1 cellular context compared by ENCODE assay signal in the genomic region with DNA sequence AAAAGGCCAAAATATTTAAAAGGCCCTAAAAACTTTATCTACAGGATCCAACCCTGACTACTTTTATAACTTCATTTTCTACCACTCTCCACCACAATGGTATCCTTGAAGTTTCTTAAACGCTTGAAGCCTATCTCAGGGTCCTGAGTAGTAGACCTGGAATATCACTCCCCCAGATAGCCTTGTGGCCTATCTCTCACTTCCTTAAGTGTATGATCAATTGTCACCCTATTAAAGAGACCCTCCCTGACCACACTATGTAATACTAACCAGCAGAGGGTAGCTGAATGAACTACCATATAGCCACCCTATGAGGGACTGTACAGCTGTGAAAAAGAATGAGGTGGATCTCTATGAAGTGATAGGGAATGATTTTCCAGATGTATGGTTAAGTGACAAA.
TF ChIP-seq lines count a peak whose summit lies in the region.

No MANE protein-coding gene starts in this region.

TF ChIP-seq in GM12878, 131 proteins besides CTCF, POLR2A, EP300 and RAD21:
- TF ChIP-seq, protein P1, sequence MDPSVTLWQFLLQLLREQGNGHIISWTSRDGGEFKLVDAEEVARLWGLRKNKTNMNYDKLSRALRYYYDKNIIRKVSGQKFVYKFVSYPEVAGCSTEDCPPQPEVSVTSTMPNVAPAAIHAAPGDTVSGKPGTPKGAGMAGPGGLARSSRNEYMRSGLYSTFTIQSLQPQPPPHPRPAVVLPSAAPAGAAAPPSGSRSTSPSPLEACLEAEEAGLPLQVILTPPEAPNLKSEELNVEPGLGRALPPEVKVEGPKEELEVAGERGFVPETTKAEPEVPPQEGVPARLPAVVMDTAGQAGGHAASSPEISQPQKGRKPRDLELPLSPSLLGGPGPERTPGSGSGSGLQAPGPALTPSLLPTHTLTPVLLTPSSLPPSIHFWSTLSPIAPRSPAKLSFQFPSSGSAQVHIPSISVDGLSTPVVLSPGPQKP (IDR thresholded peaks at IDR 0.05; ENCODE audit: low read depth, low read length): no peak
- no peak for TF ChIP-seq ZZZ3 (IDR thresholded peaks at IDR 0.05; ENCODE audit: control insufficient read depth, insufficient read length, low read depth)
- TF ChIP-seq HDGF (IDR thresholded peaks at IDR 0.05): no peak
- TF ChIP-seq, protein P2, sequence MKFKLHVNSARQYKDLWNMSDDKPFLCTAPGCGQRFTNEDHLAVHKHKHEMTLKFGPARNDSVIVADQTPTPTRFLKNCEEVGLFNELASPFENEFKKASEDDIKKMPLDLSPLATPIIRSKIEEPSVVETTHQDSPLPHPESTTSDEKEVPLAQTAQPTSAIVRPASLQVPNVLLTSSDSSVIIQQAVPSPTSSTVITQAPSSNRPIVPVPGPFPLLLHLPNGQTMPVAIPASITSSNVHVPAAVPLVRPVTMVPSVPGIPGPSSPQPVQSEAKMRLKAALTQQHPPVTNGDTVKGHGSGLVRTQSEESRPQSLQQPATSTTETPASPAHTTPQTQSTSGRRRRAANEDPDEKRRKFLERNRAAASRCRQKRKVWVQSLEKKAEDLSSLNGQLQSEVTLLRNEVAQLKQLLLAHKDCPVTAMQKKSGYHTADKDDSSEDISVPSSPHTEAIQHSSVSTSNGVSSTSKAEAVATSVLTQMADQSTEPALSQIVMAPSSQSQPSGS (IDR thresholded peaks at IDR 0.05; ENCODE audit: low read length): no peak
- TF ChIP-seq, protein P3, sequence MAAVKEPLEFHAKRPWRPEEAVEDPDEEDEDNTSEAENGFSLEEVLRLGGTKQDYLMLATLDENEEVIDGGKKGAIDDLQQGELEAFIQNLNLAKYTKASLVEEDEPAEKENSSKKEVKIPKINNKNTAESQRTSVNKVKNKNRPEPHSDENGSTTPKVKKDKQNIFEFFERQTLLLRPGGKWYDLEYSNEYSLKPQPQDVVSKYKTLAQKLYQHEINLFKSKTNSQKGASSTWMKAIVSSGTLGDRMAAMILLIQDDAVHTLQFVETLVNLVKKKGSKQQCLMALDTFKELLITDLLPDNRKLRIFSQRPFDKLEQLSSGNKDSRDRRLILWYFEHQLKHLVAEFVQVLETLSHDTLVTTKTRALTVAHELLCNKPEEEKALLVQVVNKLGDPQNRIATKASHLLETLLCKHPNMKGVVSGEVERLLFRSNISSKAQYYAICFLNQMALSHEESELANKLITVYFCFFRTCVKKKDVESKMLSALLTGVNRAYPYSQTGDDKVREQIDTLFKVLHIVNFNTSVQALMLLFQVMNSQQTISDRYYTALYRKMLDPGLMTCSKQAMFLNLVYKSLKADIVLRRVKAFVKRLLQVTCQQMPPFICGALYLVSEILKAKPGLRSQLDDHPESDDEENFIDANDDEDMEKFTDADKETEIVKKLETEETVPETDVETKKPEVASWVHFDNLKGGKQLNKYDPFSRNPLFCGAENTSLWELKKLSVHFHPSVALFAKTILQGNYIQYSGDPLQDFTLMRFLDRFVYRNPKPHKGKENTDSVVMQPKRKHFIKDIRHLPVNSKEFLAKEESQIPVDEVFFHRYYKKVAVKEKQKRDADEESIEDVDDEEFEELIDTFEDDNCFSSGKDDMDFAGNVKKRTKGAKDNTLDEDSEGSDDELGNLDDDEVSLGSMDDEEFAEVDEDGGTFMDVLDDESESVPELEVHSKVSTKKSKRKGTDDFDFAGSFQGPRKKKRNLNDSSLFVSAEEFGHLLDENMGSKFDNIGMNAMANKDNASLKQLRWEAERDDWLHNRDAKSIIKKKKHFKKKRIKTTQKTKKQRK (IDR thresholded peaks at IDR 0.05; ENCODE audit: low read depth, low read length): no peak
- TF ChIP-seq, protein P4, sequence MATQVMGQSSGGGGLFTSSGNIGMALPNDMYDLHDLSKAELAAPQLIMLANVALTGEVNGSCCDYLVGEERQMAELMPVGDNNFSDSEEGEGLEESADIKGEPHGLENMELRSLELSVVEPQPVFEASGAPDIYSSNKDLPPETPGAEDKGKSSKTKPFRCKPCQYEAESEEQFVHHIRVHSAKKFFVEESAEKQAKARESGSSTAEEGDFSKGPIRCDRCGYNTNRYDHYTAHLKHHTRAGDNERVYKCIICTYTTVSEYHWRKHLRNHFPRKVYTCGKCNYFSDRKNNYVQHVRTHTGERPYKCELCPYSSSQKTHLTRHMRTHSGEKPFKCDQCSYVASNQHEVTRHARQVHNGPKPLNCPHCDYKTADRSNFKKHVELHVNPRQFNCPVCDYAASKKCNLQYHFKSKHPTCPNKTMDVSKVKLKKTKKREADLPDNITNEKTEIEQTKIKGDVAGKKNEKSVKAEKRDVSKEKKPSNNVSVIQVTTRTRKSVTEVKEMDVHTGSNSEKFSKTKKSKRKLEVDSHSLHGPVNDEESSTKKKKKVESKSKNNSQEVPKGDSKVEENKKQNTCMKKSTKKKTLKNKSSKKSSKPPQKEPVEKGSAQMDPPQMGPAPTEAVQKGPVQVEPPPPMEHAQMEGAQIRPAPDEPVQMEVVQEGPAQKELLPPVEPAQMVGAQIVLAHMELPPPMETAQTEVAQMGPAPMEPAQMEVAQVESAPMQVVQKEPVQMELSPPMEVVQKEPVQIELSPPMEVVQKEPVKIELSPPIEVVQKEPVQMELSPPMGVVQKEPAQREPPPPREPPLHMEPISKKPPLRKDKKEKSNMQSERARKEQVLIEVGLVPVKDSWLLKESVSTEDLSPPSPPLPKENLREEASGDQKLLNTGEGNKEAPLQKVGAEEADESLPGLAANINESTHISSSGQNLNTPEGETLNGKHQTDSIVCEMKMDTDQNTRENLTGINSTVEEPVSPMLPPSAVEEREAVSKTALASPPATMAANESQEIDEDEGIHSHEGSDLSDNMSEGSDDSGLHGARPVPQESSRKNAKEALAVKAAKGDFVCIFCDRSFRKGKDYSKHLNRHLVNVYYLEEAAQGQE (IDR thresholded peaks at IDR 0.05; ENCODE audit: low read depth, low read length): no peak
- no peak for TF ChIP-seq SMC3 (IDR thresholded peaks at IDR 0.05; ENCODE audit: borderline replicate concordance, low read length)
- TF ChIP-seq SP1 (IDR thresholded peaks at IDR 0.05; ENCODE audit: low read depth, low read length): no peak
- TF ChIP-seq SUZ12 (IDR thresholded peaks at IDR 0.05; ENCODE audit: unreplicated experiment): no peak
- TF ChIP-seq MXI1 (IDR thresholded peaks at IDR 0.05; ENCODE audit: low read depth, low read length): no peak
- TF ChIP-seq CREB1 (IDR thresholded peaks at IDR 0.05; ENCODE audit: low read depth): no peak
- TF ChIP-seq IKZF1 (conservative IDR thresholded peaks at IDR 0.05): no peak
- TF ChIP-seq, protein P5, sequence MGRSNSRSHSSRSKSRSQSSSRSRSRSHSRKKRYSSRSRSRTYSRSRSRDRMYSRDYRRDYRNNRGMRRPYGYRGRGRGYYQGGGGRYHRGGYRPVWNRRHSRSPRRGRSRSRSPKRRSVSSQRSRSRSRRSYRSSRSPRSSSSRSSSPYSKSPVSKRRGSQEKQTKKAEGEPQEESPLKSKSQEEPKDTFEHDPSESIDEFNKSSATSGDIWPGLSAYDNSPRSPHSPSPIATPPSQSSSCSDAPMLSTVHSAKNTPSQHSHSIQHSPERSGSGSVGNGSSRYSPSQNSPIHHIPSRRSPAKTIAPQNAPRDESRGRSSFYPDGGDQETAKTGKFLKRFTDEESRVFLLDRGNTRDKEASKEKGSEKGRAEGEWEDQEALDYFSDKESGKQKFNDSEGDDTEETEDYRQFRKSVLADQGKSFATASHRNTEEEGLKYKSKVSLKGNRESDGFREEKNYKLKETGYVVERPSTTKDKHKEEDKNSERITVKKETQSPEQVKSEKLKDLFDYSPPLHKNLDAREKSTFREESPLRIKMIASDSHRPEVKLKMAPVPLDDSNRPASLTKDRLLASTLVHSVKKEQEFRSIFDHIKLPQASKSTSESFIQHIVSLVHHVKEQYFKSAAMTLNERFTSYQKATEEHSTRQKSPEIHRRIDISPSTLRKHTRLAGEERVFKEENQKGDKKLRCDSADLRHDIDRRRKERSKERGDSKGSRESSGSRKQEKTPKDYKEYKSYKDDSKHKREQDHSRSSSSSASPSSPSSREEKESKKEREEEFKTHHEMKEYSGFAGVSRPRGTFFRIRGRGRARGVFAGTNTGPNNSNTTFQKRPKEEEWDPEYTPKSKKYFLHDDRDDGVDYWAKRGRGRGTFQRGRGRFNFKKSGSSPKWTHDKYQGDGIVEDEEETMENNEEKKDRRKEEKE (IDR thresholded peaks at IDR 0.05): no peak
- TF ChIP-seq, protein P6, sequence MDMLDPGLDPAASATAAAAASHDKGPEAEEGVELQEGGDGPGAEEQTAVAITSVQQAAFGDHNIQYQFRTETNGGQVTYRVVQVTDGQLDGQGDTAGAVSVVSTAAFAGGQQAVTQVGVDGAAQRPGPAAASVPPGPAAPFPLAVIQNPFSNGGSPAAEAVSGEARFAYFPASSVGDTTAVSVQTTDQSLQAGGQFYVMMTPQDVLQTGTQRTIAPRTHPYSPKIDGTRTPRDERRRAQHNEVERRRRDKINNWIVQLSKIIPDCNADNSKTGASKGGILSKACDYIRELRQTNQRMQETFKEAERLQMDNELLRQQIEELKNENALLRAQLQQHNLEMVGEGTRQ (IDR thresholded peaks at IDR 0.05; ENCODE audit: borderline replicate concordance, low read depth, low read length): no peak
- TF ChIP-seq, protein P7, sequence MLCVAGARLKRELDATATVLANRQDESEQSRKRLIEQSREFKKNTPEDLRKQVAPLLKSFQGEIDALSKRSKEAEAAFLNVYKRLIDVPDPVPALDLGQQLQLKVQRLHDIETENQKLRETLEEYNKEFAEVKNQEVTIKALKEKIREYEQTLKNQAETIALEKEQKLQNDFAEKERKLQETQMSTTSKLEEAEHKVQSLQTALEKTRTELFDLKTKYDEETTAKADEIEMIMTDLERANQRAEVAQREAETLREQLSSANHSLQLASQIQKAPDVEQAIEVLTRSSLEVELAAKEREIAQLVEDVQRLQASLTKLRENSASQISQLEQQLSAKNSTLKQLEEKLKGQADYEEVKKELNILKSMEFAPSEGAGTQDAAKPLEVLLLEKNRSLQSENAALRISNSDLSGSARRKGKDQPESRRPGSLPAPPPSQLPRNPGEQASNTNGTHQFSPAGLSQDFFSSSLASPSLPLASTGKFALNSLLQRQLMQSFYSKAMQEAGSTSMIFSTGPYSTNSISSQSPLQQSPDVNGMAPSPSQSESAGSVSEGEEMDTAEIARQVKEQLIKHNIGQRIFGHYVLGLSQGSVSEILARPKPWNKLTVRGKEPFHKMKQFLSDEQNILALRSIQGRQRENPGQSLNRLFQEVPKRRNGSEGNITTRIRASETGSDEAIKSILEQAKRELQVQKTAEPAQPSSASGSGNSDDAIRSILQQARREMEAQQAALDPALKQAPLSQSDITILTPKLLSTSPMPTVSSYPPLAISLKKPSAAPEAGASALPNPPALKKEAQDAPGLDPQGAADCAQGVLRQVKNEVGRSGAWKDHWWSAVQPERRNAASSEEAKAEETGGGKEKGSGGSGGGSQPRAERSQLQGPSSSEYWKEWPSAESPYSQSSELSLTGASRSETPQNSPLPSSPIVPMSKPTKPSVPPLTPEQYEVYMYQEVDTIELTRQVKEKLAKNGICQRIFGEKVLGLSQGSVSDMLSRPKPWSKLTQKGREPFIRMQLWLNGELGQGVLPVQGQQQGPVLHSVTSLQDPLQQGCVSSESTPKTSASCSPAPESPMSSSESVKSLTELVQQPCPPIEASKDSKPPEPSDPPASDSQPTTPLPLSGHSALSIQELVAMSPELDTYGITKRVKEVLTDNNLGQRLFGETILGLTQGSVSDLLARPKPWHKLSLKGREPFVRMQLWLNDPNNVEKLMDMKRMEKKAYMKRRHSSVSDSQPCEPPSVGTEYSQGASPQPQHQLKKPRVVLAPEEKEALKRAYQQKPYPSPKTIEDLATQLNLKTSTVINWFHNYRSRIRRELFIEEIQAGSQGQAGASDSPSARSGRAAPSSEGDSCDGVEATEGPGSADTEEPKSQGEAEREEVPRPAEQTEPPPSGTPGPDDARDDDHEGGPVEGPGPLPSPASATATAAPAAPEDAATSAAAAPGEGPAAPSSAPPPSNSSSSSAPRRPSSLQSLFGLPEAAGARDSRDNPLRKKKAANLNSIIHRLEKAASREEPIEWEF (IDR thresholded peaks at IDR 0.05; ENCODE audit: insufficient replicate concordance, low read depth, low read length): no peak
- TF ChIP-seq MYB (IDR thresholded peaks at IDR 0.05; ENCODE audit: borderline replicate concordance, low read depth, low read length): no peak
- TF ChIP-seq NR2C2 (IDR thresholded peaks at IDR 0.05; ENCODE audit: borderline replicate concordance, control insufficient read depth, insufficient read length, low read depth): no peak
- TF ChIP-seq CEBPB (IDR thresholded peaks at IDR 0.05; ENCODE audit: borderline replicate concordance in 1 of 2, low read depth in 2 of 2, low read length in 2 of 2): no peak
